In the genomic region with DNA sequence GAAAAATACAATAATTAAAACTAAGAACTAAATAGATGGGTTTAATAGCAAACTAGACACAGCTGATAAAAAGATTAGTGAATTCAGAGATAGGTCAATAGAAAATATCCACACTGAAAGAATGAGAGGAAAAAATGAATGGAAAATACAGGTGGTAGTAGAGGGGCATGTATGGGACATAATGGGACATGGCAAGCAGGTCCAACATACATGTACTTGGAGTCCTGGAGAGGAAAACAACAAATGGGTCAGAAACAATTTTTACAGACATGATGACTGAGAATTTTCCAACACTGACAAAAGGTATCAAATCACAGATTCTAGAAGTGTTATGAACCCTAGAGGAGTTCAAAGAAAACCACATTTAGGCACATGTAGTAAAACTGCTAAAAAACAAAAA, we compare ENCODE assay signal across 7 cellular contexts.
"Had no signal": no experiment of that assay in that cellular context is flagged by ENCODE, and none has a peak within 500 bp of the region (broad histone marks: within the 10 kb centered on the region; RNA-seq: fewer than 3 reads in every experiment).

No MANE protein-coding gene starts in this region.

- H3K4me3 ChIP-seq: GM12878 had no signal

- DNase-seq: GDM1, GF-D8 had no signal

- ATAC-seq: GM12878 had no signal

- FAIRE-seq: GM12878, GM12891, GM12892, GM18507, GM19239 had no signal
